ENCODE assay signal across 8 cellular contexts in the genomic region with DNA sequence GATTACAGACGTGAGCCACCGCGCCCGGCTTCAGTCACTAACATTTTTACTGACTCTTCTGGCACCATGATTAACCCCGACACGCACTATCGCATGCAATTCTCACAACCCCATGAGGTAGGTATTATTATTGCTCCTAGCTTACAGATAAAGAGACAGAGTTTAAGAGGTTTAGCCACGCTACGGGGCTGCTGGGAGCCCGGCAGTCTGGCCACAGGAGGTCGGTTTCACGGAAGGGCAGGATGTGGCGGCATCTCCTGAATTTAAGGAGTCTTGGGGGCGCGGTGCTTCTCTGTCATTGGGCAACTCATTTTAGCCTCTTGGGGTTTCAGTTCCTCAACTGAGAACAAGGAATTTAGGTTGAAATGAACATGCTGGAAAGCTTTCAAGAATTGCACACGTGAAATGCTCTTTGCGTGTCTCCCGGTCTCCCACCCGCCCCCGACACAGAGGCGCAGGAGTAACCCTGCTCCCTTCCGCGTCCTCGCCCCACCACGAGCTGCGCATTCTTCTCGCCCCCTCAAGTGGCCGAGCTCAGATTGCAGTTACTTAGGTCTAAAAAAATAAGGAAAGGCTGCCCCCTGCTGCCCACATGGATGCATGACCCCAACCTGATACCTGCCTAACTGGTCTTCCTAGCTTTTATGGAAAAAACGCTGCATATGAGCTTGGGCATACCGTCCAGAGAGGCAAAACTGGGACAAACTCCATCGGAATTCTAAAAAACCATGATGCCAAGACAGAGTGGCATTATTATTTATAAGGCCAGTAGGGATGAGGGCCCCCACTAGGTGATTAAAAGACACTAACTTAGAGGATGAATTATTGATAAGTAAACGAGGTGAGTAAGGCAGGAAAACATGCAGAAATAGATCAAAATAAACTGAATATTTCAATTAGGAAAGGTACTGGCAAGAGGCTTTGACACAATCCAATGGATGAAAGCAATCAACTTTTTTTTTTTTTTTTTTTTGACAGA. TPM values are rescaled to one million over a fixed set of nuclear protein-coding genes. Genes with fewer than 3 reads are reported as not detected.
A peak's percentile ranks its signal among the peaks of the same experiment; 100 is the strongest.
DNase-seq lines count a peak whose midpoint lies in the region; ATAC-seq, FAIRE-seq and TF ChIP-seq lines count a peak whose summit lies in the region.

No MANE protein-coding gene starts in this region.

- CTCF ChIA-PET in GM12878 (lab: Yijun Ruan, JAX) = interaction anchor here (0.6 to 24.4 kb wide), 59 partner anchors 10 to 522 kb away, joined by 3 to 1055 read pairs (median 5); a partner anchor contains a TSS

- ATAC-seq in GM18861 (IDR thresholded peaks at IDR 0.05; ENCODE audit: unreplicated experiment) = peak; percentile 79
- ATAC-seq in HG03064 (IDR thresholded peaks at IDR 0.05; ENCODE audit: low read depth, unreplicated experiment) = peak; percentile 92
- ATAC-seq in GM12878 = peak; percentile 91
- ATAC-seq in sciatic nerve = peak; percentile 88

- TF ChIP-seq POLR2A in GM12878 (IDR thresholded peaks at IDR 0.05; ENCODE audit: low read depth, low read length) = no peak

- H3K4me1 ChIP-seq in GM12878 (ENCODE audit: control insufficient read depth, insufficient read depth, low read length) = peaks cover 9% of the 10 kb centered on the region

- in situ Hi-C loops in GM12878 (cut with MboI) = loop anchor here (5.0 kb wide), 1 partner anchor 151 kb away; no protein-coding TSS in a partner anchor

- DNase-seq in AG08395 (ENCODE audit: low spot score) (peak; percentile 85), NCI-H2029 treated with DMSO at 0.1 percent for 48 hours (lab: John Stamatoyannopoulos, UW) (peak; percentile 77), T-helper 9 cell (peak; percentile 63), GM12878 (ENCODE audit: low read depth, low spot score) (peak; percentile 66), iPS DF 19.7 (ENCODE audit: low read depth, low spot score) (peak; percentile 65), sciatic nerve (ENCODE audit: low spot score) (peak; percentile 90)

- TF ChIP-seq RAD21 in GM12878 (IDR thresholded peaks at IDR 0.05; ENCODE audit: insufficient read depth, low read depth, low read length) = peak; percentile 100

- TF ChIP-seq CTCF in GM12878 (IDR thresholded peaks at IDR 0.05 in 2 of 3, conservative IDR thresholded peaks at IDR 0.05 in 1 of 3; ENCODE audit: control insufficient read depth in 2 of 3, extremely low read depth in 1 of 3, insufficient read depth in 1 of 3, low read depth in 3 of 3, low read length in 3 of 3) = peak; percentile 91 to 100 (median 97); a peak in 5 of 6 replicates

- peak overlapping the region; percentile 35; the same call in 1 of the 2 replicates for H3K9ac ChIP-seq in GM12878 (ENCODE audit: control insufficient read depth, insufficient read depth, low read length)

- H3K36me3 ChIP-seq in GM12878 (ENCODE audit: control insufficient read depth in 2 of 2, insufficient read depth in 2 of 2, low read length in 1 of 2) = no peaks in the 10 kb centered on the region

- TF ChIP-seq EP300 in GM12878 (IDR thresholded peaks at IDR 0.05; ENCODE audit: borderline replicate concordance in 1 of 2, control insufficient read depth in 1 of 2, low read depth in 2 of 2, low read length in 2 of 2) = peak in 1 of 2 experiments; percentile 32; a peak in 1 of 4 replicates

- FAIRE-seq in GM12878 (lab: Jason Lieb, UNC) = peak; percentile 86

- SMC1A ChIA-PET in GM12878 (lab: Charles Lee; ENCODE audit: uncharacterized antibody, unreplicated experiment) = interaction anchor here (0.7 to 24.6 kb wide), 35 partner anchors 10 to 286 kb away, joined by 3 to 786 read pairs (median 5); a partner anchor contains a TSS

- H3K27ac ChIP-seq in GM12878 (ENCODE audit: control insufficient read depth, insufficient read depth) = peak overlapping the region; percentile 45; the same call in 1 of the 2 replicates

- H3K4me3 ChIP-seq in GM12878 = peak overlapping the region; percentile 65

- no peaks in the 10 kb centered on the region for H3K9me3 ChIP-seq in GM12878 (replicated peaks; ENCODE audit: control insufficient read depth, insufficient read depth, low read length)

- no peaks in the 10 kb centered on the region for H4K20me1 ChIP-seq in GM12878 (ENCODE audit: control insufficient read depth, insufficient read depth)

- POLR2A ChIA-PET in GM12878 (lab: Charles Lee) = interaction anchor here (0.7 to 1.5 kb wide), 6 partner anchors 21 to 74 kb away, joined by 3 to 20 read pairs (median 4); no protein-coding TSS in a partner anchor

- H3K4me2 ChIP-seq in GM12878 (ENCODE audit: control insufficient read depth, insufficient read depth) = peak overlapping the region; percentile 88

- RAD21 ChIA-PET in GM12878 (lab: Charles Lee; ENCODE audit: unreplicated experiment) = interaction anchor here (0.6 to 20.4 kb wide), 48 partner anchors 11 to 432 kb away, joined by 3 to 813 read pairs (median 8); a partner anchor contains a TSS

- intact Hi-C loops in GM12878 (cut with micrococcal nuclease; ENCODE audit: unreplicated experiment) = loop anchor here (1.0 to 10.0 kb wide), 7 partner anchors 28 to 248 kb away; no protein-coding TSS in a partner anchor
- intact Hi-C loops in sciatic nerve (cut with DNase I) = no loop called here

- no TSS peak for BruUV-seq in GM12878 (replicated peaks; lab: Mats Ljungman, UMichigan)

- H2AFZ ChIP-seq in GM12878 (ENCODE audit: control insufficient read depth, low read depth, low read length) = peak overlapping the region; percentile 88

- no peaks in the 10 kb centered on the region for H3K27me3 ChIP-seq in GM12878 (replicated peaks in 1 of 2; ENCODE audit: control insufficient read depth in 2 of 2, insufficient read depth in 2 of 2, low read length in 1 of 2)

- H3K79me2 ChIP-seq in GM12878 (ENCODE audit: control insufficient read depth, insufficient read depth, low read length) = no peaks in the 10 kb centered on the region

- 6% methylated on average over 32 of the region's 32 CpGs for WGBS in GM12878 (ENCODE audit: insufficient coverage, insufficient replicate concordance, low lambda C conversion rate, missing lambda C conversion rate)

TF ChIP-seq in GM12878, 131 proteins besides CTCF, POLR2A, EP300 and RAD21 (continues in another document):
- TF ChIP-seq LARP7 (IDR thresholded peaks at IDR 0.05) = peak; percentile 23; the same call in 1 of the 2 replicates
- TF ChIP-seq BRCA1 (IDR thresholded peaks at IDR 0.05; ENCODE audit: low read depth, low read length) = no peak
- peak; percentile 84 for TF ChIP-seq IKZF1 (conservative IDR thresholded peaks at IDR 0.05)
- TF ChIP-seq ZNF24 (IDR thresholded peaks at IDR 0.05) = peak; percentile 9; the same call in 1 of the 2 replicates
- TF ChIP-seq TCF7 (IDR thresholded peaks at IDR 0.05; ENCODE audit: borderline replicate concordance) = peak; percentile 45; the same call in 1 of the 2 replicates
- peak; percentile 80 for TF ChIP-seq SMARCA5 (IDR thresholded peaks at IDR 0.05)
- TF ChIP-seq, protein P1, sequence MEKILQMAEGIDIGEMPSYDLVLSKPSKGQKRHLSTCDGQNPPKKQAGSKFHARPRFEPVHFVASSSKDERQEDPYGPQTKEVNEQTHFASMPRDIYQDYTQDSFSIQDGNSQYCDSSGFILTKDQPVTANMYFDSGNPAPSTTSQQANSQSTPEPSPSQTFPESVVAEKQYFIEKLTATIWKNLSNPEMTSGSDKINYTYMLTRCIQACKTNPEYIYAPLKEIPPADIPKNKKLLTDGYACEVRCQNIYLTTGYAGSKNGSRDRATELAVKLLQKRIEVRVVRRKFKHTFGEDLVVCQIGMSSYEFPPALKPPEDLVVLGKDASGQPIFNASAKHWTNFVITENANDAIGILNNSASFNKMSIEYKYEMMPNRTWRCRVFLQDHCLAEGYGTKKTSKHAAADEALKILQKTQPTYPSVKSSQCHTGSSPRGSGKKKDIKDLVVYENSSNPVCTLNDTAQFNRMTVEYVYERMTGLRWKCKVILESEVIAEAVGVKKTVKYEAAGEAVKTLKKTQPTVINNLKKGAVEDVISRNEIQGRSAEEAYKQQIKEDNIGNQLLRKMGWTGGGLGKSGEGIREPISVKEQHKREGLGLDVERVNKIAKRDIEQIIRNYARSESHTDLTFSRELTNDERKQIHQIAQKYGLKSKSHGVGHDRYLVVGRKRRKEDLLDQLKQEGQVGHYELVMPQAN (conservative IDR thresholded peaks at IDR 0.05) = no peak

RNA-seq across cellular contexts. Expression of a gene that starts 12.4 kb away (rescaled TPM):
- total RNA-seq in GM12878 (2013; cell fraction: nucleolus; rRNA removed) = not detected in 2 replicates
- total RNA-seq in GM12878 (2014; rRNA removed) (not detected in 2 replicates), GM12878 (2014; rRNA removed; fragmentation: Illumina TruSeq; extraction: Trizol) (not detected in 2 replicates), GM12878 (2021) (28.8 and 35.7 TPM in 2 replicates), sciatic nerve (6.0 TPM)
- polyA plus RNA-seq in GM12878 (2011; ENCODE audit: low read depth) = not detected
- polyA plus RNA-seq in GM12878 (2011; rRNA removed) (0.41 TPM in 1 of 2 replicates, not detected in the other), GM12878 (2014; fragmentation: Illumina TruSeq; extraction: Trizol) (not detected in 2 replicates), GM12878 (2014; fragmentation: Nextera tagmentation; extraction: Ambion mirVana) (not detected), GM12878 (2014; rRNA removed) (0.28 TPM in 1 of 2 replicates, not detected in the other), GM12878 (2016; fragmentation: Nextera tagmentation; extraction: Ambion mirVana) (under 1 TPM in 1 of 2 experiments, not detected in 1; 0.21 TPM)
- polyA plus RNA-seq in GM12878 (2011; cell fraction: cytosol; rRNA removed) = 0.40 and 0.53 TPM in 2 replicates
- polyA plus RNA-seq in GM12878 (2011; cell fraction: nucleus; rRNA removed) = 0.37 and 1.0 TPM in 2 replicates
- 0.25 and 0.28 TPM in 2 replicates for polyA plus RNA-seq in GM12878 (2012)
- polyA minus RNA-seq in GM12878 (2011; rRNA and poly(A)+ RNA removed) = 0.82 TPM in 1 of 2 replicates, not detected in the other
- polyA minus RNA-seq in GM12878 (2011; cell fraction: cytosol; rRNA and poly(A)+ RNA removed) = not detected in 2 replicates
- polyA minus RNA-seq in GM12878 (2011; cell fraction: nucleus; rRNA and poly(A)+ RNA removed) = not detected in 2 replicates

RNA-seq across cellular contexts. Expression of a gene that starts 33.9 kb away (rescaled TPM):
- total RNA-seq in GM12878 (2013; cell fraction: nucleolus; rRNA removed) = not detected in 2 replicates
- total RNA-seq in GM12878 (2014; rRNA removed) (not detected in 2 replicates), GM12878 (2014; rRNA removed; fragmentation: Illumina TruSeq; extraction: Trizol) (not detected in 2 replicates), GM12878 (2021) (11.9 and 12.4 TPM in 2 replicates), sciatic nerve (4.7 TPM)
- not detected for polyA plus RNA-seq in GM12878 (2011; ENCODE audit: low read depth)
- polyA plus RNA-seq in GM12878 (2011; rRNA removed) (not detected in 2 replicates), GM12878 (2014; fragmentation: Illumina TruSeq; extraction: Trizol) (not detected in 2 replicates), GM12878 (2014; fragmentation: Nextera tagmentation; extraction: Ambion mirVana) (not detected), GM12878 (2014; rRNA removed) (not detected in 2 replicates), GM12878 (2016; fragmentation: Nextera tagmentation; extraction: Ambion mirVana) (not detected)
- polyA plus RNA-seq in GM12878 (2011; cell fraction: cytosol; rRNA removed) = not detected in 2 replicates
- polyA plus RNA-seq in GM12878 (2011; cell fraction: nucleus; rRNA removed) = not detected in 2 replicates
- not detected in 2 replicates for polyA plus RNA-seq in GM12878 (2012)
- polyA minus RNA-seq in GM12878 (2011; rRNA and poly(A)+ RNA removed) = not detected in 2 replicates
- not detected in 2 replicates for polyA minus RNA-seq in GM12878 (2011; cell fraction: cytosol; rRNA and poly(A)+ RNA removed)
- polyA minus RNA-seq in GM12878 (2011; cell fraction: nucleus; rRNA and poly(A)+ RNA removed) = not detected in 2 replicates

Comparison
In these comparisons a context has a peak if more than half of its experiments do, and no peak if none do; other contexts are left out.
1. Peak in every context shown above with its lines: DNase-seq, ATAC-seq, H3K4me3 ChIP-seq and H3K27ac ChIP-seq.